ENCODE assay signal across 7 cellular contexts in the genomic region with DNA sequence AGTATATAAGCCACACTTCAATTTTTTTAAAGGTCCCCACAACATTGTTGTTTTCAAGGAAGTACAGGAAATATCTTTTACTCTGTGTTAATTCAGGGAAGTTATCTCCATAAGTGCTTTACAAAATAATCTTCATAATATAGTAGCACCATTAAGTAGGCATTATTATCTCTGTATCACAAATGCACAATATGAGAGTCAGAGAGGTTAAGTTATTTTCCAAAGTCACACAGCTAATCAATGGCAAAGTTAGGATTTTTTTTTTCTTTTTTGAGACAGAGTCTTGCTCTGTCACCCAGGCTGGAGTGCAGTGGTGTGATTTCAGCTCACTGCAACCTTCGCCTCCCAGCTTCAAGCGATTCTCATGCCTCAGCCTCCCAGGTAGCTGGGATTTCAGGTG.
"Had no signal": no experiment of that assay in that cellular context is flagged by ENCODE, and none has a peak within 500 bp of the region (broad histone marks: within the 10 kb centered on the region; RNA-seq: fewer than 3 reads in every experiment).

No MANE protein-coding gene starts in this region.

- FAIRE-seq: G401.6, GM12878, GM12892, GM18507, GM19239 had no signal

- DNase-seq: GDM1, GF-D8 had no signal

- ATAC-seq: GM12878 had no signal

- H3K4me3 ChIP-seq: GM12878 had no signal
